8 cellular contexts compared by ENCODE assay signal in genomic region chr12:105279460-105280056, GRCh38. TPM values are rescaled to one million over a fixed set of nuclear protein-coding genes. Genes with fewer than 3 reads are reported as not detected.
DNase-seq lines count a peak whose midpoint lies in the region; ATAC-seq and TF ChIP-seq lines count a peak whose summit lies in the region.

No MANE protein-coding gene starts in this region.

- no peaks in the 10 kb centered on the region for H3K9me3 ChIP-seq in left lung

- H3K4me3 ChIP-seq in left lung, result no peak overlapping the region

- no peak overlapping the region for H3K4me3 Mint-ChIP-seq in brain

- no peaks in the 10 kb centered on the region for H3K36me3 Mint-ChIP-seq in brain

- H3K9me3 Mint-ChIP-seq in brain, result peaks cover 0 to 2% (median 0%) of the 10 kb centered on the region in 5 experiments

- DNase-seq in AML-193 (lab: John Stamatoyannopoulos, UW) (peak; percentile 24 to 34), SK-N-DZ (ENCODE audit: low spot score) (peak; percentile 21), left lung (no peak), foreskin melanocyte (no peak)
- peak; percentile 57 for DNase-seq in stimulated activated CD8-positive, alpha-beta memory T cell treated with anti-CD3 and anti-CD28 coated beads, Interleukin-4, amount 100 ng/mL, for 48 hours

- H3K36me3 ChIP-seq in left lung, result no peaks in the 10 kb centered on the region

- no peaks in the 10 kb centered on the region for H3K4me1 Mint-ChIP-seq in brain

- H3K27me3 ChIP-seq in left lung, result no peaks in the 10 kb centered on the region

- no peak overlapping the region for H3K27ac ChIP-seq in left lung

- H3K4me1 ChIP-seq in left lung, result no peaks in the 10 kb centered on the region

- ATAC-seq in GM21723 (IDR thresholded peaks at IDR 0.05; ENCODE audit: unreplicated experiment), result peak; percentile 56
- peak; percentile 79 for ATAC-seq in left lung
- no peak for ATAC-seq in HG02642 (IDR thresholded peaks at IDR 0.05; ENCODE audit: poor library complexity, unreplicated experiment)

- H3K27ac Mint-ChIP-seq in brain, result no peak overlapping the region

- peaks cover 15% of the 10 kb centered on the region for H3K27me3 Mint-ChIP-seq in brain

- peak; percentile 55 to 72 for TF ChIP-seq CTCF in brain (conservative IDR thresholded peaks at IDR 0.05)
- TF ChIP-seq CTCF in left lung (IDR thresholded peaks at IDR 0.05), result peak; percentile 64 to 65

- intact Hi-C loops in left lung (cut with DNase I), result loop anchor here in 1 of 2 donors (5.0 kb wide), 1 partner anchor 108 kb away; no protein-coding TSS in a partner anchor

RNA-seq across cellular contexts. Expression of gene APPL2, which starts 43.6 kb away (rescaled TPM):
- polyA plus RNA-seq in SK-N-DZ (2014; cell fraction: cytosol; rRNA removed), result 33.2 and 37.8 TPM in 2 replicates
- polyA plus RNA-seq in SK-N-DZ (2014; cell fraction: nucleus; rRNA removed), result 40.6 and 68.8 TPM in 2 replicates
- 33.0 TPM for polyA plus RNA-seq in brain (ENCODE audit: insufficient read depth, low read depth, low replicate concordance)
- 10 to 100 TPM; 27.8 to 36.9 TPM for total RNA-seq in left lung

RNA-seq across cellular contexts. Expression of gene C12orf75, which starts 50.9 kb away (rescaled TPM):
- 55.9 and 57.1 TPM in 2 replicates for polyA plus RNA-seq in SK-N-DZ (2014; cell fraction: cytosol; rRNA removed)
- polyA plus RNA-seq in SK-N-DZ (2014; cell fraction: nucleus; rRNA removed), result 39.7 and 41.7 TPM in 2 replicates
- 28.6 TPM for polyA plus RNA-seq in brain (ENCODE audit: insufficient read depth, low read depth, low replicate concordance)
- 10 to 100 TPM; 16.2 to 17.0 TPM for total RNA-seq in left lung

Comparison
In these comparisons a context has a peak if more than half of its experiments do, and no peak if none do; other contexts are left out.
1. DNase-seq: peak in AML-193 (2 of 2), SK-N-DZ (single experiment) and stimulated activated CD8-positive, alpha-beta memory T cell treated with anti-CD3 and anti-CD28 coated beads, Interleukin-4, amount 100 ng/mL, for 48 hours (single experiment); none in left lung (0 of 2) and foreskin melanocyte (single experiment).